In genomic region chr3:43632269-43632733, GRCh38 we compare ENCODE assay signal across 13 cellular contexts. TPM values are rescaled to one million over a fixed set of nuclear protein-coding genes. Genes with fewer than 3 reads are reported as not detected.
DNase-seq lines count a peak whose midpoint lies in the region; FAIRE-seq and TF ChIP-seq lines count a peak whose summit lies in the region.
"Had no signal": no experiment of that assay in that cellular context is flagged by ENCODE, and none has a peak within 500 bp of the region (broad histone marks: within the 10 kb centered on the region; RNA-seq: fewer than 3 reads in every experiment).

No MANE protein-coding gene starts in this region.

- H3K18ac ChIP-seq in trophoblast cell (ENCODE audit: low read length) = no peak overlapping the region

- no peak overlapping the region for H2BK12ac ChIP-seq in trophoblast cell (ENCODE audit: low read length)

- peak overlapping the region; percentile 40 for H3K4me2 ChIP-seq in PC-9
- H3K4me2 ChIP-seq in trophoblast cell (ENCODE audit: low read length) = no peak overlapping the region

- intact Hi-C loops in PC-9 (cut with micrococcal nuclease; ENCODE audit: unreplicated experiment) = loop anchor here (10.0 kb wide), 2 partner anchors 242 to 362 kb away; no protein-coding TSS in a partner anchor

- peak overlapping the region; percentile 66; the same call in 1 of the 2 replicates for H2AFZ ChIP-seq in PC-9
- no peak overlapping the region for H2AFZ ChIP-seq in trophoblast cell (ENCODE audit: insufficient read depth, low read length, poor library complexity)

- no CpG with 5 or more reads among the region's 2 CpGs for WGBS in trophoblast cell (ENCODE audit: extremely low coverage, insufficient coverage, insufficient read length)

- no peak overlapping the region for H4K8ac ChIP-seq in trophoblast cell (ENCODE audit: low read depth, low read length)

- H3K4me3 ChIP-seq in PC-9 (no peak overlapping the region), trophoblast cell (ENCODE audit: low read depth, low read length) (no peak overlapping the region)

- no peak overlapping the region for H3K23ac ChIP-seq in trophoblast cell (ENCODE audit: low read length)

- H3F3A ChIP-seq in PC-9 (ENCODE audit: insufficient read depth, low read depth) = peaks cover 20% of the 10 kb centered on the region

- FAIRE-seq in GM12891 (lab: Jason Lieb, UNC) = no peak

- H3K27ac ChIP-seq in PC-9 (peak overlapping the region; percentile 74), epithelial cell of prostate (peak overlapping the region; percentile 77), trophoblast cell (ENCODE audit: low read depth, low read length) (no peak overlapping the region)
- H3K27ac ChIP-seq: HL-60, neutrophil had no signal

- H2BK120ac ChIP-seq in trophoblast cell (ENCODE audit: insufficient read depth, low read length, poor library complexity) = no peak overlapping the region

- no peak overlapping the region for H2BK5ac ChIP-seq in trophoblast cell (ENCODE audit: low read depth, low read length, poor library complexity)

- no peaks in the 10 kb centered on the region for H3K27me3 ChIP-seq in PC-9 (ENCODE audit: insufficient read depth, low read depth)
- no peaks in the 10 kb centered on the region for H3K27me3 ChIP-seq in trophoblast cell (ENCODE audit: insufficient read depth, low read length)
- H3K27me3 ChIP-seq: neutrophil had no signal

- no TSS peak for BruUV-seq in PC-9 (replicated peaks; lab: Mats Ljungman, UMichigan)

- H2AK5ac ChIP-seq in trophoblast cell (ENCODE audit: low read length) = no peak overlapping the region

- H3K36me3 ChIP-seq in PC-9 (ENCODE audit: low read depth) = no peaks in the 10 kb centered on the region
- H3K36me3 ChIP-seq in trophoblast cell (ENCODE audit: control insufficient read depth in 1 of 2, insufficient read depth in 2 of 2, low read length in 2 of 2) = no peaks in the 10 kb centered on the region
- H3K36me3 ChIP-seq: neutrophil had no signal

- peaks cover 21% of the 10 kb centered on the region for H3K4me1 ChIP-seq in PC-9 (replicated peaks; ENCODE audit: insufficient read depth)
- H3K4me1 ChIP-seq in trophoblast cell (ENCODE audit: control insufficient read depth in 1 of 2, insufficient read depth in 2 of 2, low read length in 2 of 2) = no peaks in the 10 kb centered on the region

- no peaks in the 10 kb centered on the region for H3K79me2 ChIP-seq in PC-9 (ENCODE audit: low read depth)
- no peaks in the 10 kb centered on the region for H3K79me2 ChIP-seq in trophoblast cell (ENCODE audit: control insufficient read depth, insufficient read depth, low read length, poor library complexity)

- H3K9me3 ChIP-seq in PC-9 (ENCODE audit: insufficient read depth, low read depth) (no peaks in the 10 kb centered on the region), trophoblast cell (ENCODE audit: insufficient read depth, low read depth, low read length) (no peaks in the 10 kb centered on the region)
- H3K9me3 ChIP-seq: neutrophil had no signal

- DNase-seq in ELR (ENCODE audit: low read depth) = peak; percentile 97
- DNase-seq in PC-9 = peak; percentile 47 to 83
- DNase-seq in epithelial cell of prostate (ENCODE audit: low read depth, low spot score) = peak; percentile 64
- peak; percentile 59 to 77 for DNase-seq in trophoblast cell
- no peak for DNase-seq in GM12891 (ENCODE audit: insufficient read length, low spot score)
- no peak for DNase-seq in NCI-H1092 (lab: John Stamatoyannopoulos, UW)
- no peak for DNase-seq in DMS79 (lab: John Stamatoyannopoulos, UW)
- DNase-seq in stimulated activated CD4-positive, alpha-beta T cell treated with anti-CD3 and anti-CD28 coated beads, Interleukin-2, amount 100 ng/mL, for 24 hours = no peak
- DNase-seq: GOT3, NCI-H2081 treated with DMSO at 0.1 percent for 48 hours, Right ventricle myocardium superior had no signal

- POLR2A ChIA-PET in PC-9 (lab: Charles Lee; ENCODE audit: unreplicated experiment) = interaction anchor here (0.6 to 0.7 kb wide), 2 partner anchors 10 to 574 kb away, joined by 4 to 5 read pairs; partner anchors contain the start of gene ANO10

- H4K20me1 ChIP-seq in PC-9 (ENCODE audit: insufficient read depth) = no peaks in the 10 kb centered on the region

- H3K14ac ChIP-seq in trophoblast cell (ENCODE audit: low read length) = no peak overlapping the region

- no peak for TF ChIP-seq POLR2A in GM12891 (IDR thresholded peaks at IDR 0.05; ENCODE audit: low read depth, low read length)

- no peak for TF ChIP-seq CTCF in PC-9 (conservative IDR thresholded peaks at IDR 0.05)

- no peak overlapping the region for H4K12ac ChIP-seq in trophoblast cell (ENCODE audit: low read depth, low read length)

- H3K79me1 ChIP-seq in trophoblast cell (ENCODE audit: low read length) = no peaks in the 10 kb centered on the region

- no peak overlapping the region for H3K9ac ChIP-seq in trophoblast cell (ENCODE audit: low read length)

- no peaks in the 10 kb centered on the region for H3K9me2 ChIP-seq in PC-9 (ENCODE audit: insufficient read depth)

- CTCF ChIA-PET in PC-9 (lab: Charles Lee) = interaction anchor here (0.7 kb wide), 1 partner anchor 10 kb away, joined by 3 read pairs; no protein-coding TSS in a partner anchor

- H3K4ac ChIP-seq in trophoblast cell (ENCODE audit: low read depth, low read length) = no peak overlapping the region

- no peak overlapping the region for H4K91ac ChIP-seq in trophoblast cell (ENCODE audit: low read depth, low read length)

TF ChIP-seq in GM12891, 5 proteins besides CTCF, POLR2A, EP300 and RAD21:
- TF ChIP-seq SPI1 (IDR thresholded peaks at IDR 0.05; ENCODE audit: low read depth, low read length) (no peak), POLR2AphosphoS5 (IDR thresholded peaks at IDR 0.05; ENCODE audit: low read depth, low read length) (no peak), POU2F2 (IDR thresholded peaks at IDR 0.05; ENCODE audit: low read depth, low read length) (no peak), TAF1 (IDR thresholded peaks at IDR 0.05; ENCODE audit: low read depth, low read length) (no peak), PAX5 (IDR thresholded peaks at IDR 0.05; ENCODE audit: insufficient read depth, low read length, severe bottlenecking) (no peak)

RNA-seq across cellular contexts. Expression of gene ANO10, which starts 10.5 kb away (rescaled TPM):
- total RNA-seq in PC-9 (2021) = 30.7 and 32.6 TPM in 2 replicates
- 54.7 and 55.4 TPM in 2 replicates for polyA plus RNA-seq in trophoblast cell (2013)
- 0.46 TPM for polyA plus RNA-seq in GM12891 (2012; ENCODE audit: low read depth, missing spikeins)

RNA-seq across cellular contexts. Expression of gene ABHD5, which starts 58.4 kb away (rescaled TPM):
- total RNA-seq in PC-9 (2021) = 16.1 and 19.9 TPM in 2 replicates
- 51.1 and 58.1 TPM in 2 replicates for polyA plus RNA-seq in trophoblast cell (2013)
- polyA plus RNA-seq in GM12891 (2012; ENCODE audit: low read depth, missing spikeins) = 4.5 TPM

Comparison
In these comparisons a context has a peak if more than half of its experiments do, and no peak if none do; other contexts are left out.
1. DNase-seq: peak in ELR (single experiment), PC-9 (2 of 2), epithelial cell of prostate (single experiment) and trophoblast cell (2 of 2); none in GM12891 (single experiment), NCI-H1092 (single experiment), DMS79 (single experiment) and stimulated activated CD4-positive, alpha-beta T cell treated with anti-CD3 and anti-CD28 coated beads, Interleukin-2, amount 100 ng/mL, for 24 hours (0 of 2).